1 cellular context compared by ENCODE assay signal in the genomic region with DNA sequence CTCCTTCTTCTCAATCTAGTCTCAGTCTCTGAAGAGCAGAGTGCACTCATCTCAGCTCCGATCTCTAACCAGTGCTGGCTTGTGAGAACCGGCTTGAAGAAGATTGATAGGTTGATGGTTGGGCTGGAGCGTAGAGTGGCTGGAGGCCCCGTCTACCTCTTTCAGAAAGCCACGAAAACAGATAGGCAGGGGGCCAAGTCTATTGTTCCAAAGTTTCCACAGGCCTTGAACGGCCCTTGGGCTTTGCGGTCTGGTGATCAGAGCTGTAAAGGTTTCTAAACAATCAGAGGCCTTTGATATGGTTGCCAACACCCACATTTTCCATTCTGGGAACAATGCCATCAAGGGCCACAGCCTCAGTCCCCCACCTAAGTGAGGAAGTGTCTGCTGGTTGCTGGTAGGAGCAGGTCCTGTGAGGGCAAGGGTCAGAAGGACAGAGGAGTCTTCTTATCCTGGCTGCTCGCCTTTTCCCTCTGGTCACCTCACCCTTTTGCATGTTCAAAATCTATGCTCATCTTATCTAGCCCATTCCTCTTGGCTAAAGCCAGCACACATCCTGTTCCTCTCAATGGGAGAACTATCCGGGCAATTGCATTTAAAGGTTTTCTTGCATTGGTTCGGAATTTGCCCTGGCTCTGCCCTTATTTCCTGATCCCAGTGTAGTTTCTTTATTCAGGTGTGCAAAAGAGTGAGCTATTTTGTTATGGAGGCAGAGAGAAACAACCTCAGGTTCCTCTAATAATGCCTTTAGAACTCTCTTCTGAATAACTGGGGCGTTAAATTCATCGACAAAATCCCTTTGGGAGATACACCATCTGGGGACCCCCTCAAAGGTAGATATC.
TF ChIP-seq lines count a peak whose summit lies in the region.

No MANE protein-coding gene starts in this region.

TF ChIP-seq in K562, 482 proteins besides CTCF, POLR2A, EP300 and RAD21 (continued from another document and continues in another):
- TF ChIP-seq, protein P1, sequence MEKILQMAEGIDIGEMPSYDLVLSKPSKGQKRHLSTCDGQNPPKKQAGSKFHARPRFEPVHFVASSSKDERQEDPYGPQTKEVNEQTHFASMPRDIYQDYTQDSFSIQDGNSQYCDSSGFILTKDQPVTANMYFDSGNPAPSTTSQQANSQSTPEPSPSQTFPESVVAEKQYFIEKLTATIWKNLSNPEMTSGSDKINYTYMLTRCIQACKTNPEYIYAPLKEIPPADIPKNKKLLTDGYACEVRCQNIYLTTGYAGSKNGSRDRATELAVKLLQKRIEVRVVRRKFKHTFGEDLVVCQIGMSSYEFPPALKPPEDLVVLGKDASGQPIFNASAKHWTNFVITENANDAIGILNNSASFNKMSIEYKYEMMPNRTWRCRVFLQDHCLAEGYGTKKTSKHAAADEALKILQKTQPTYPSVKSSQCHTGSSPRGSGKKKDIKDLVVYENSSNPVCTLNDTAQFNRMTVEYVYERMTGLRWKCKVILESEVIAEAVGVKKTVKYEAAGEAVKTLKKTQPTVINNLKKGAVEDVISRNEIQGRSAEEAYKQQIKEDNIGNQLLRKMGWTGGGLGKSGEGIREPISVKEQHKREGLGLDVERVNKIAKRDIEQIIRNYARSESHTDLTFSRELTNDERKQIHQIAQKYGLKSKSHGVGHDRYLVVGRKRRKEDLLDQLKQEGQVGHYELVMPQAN (IDR thresholded peaks at IDR 0.05; ENCODE audit: borderline replicate concordance), result no peak
- TF ChIP-seq IFI16 (CRISPR knock-in tag; IDR thresholded peaks at IDR 0.05) (no peak), SREBF1 (IDR thresholded peaks at IDR 0.05; ENCODE audit: borderline replicate concordance, low read depth, low read length) (no peak; the same call in 1 of the 2 replicates), ZNF436 (CRISPR knock-in tag; IDR thresholded peaks at IDR 0.05) (no peak), PTBP1 (IDR thresholded peaks at IDR 0.05; ENCODE audit: low read depth, low read length) (no peak), CREM (IDR thresholded peaks at IDR 0.05; ENCODE audit: low read depth) (peak; percentile 46), NCOA4 (IDR thresholded peaks at IDR 0.05; ENCODE audit: partially characterized antibody) (no peak), ZSCAN32 (CRISPR knock-in tag; IDR thresholded peaks at IDR 0.05) (no peak), RBM22 (IDR thresholded peaks at IDR 0.05; ENCODE audit: low read depth, low read length, poor library complexity, severe bottlenecking) (no peak), ZNF217 (CRISPR knock-in tag; IDR thresholded peaks at IDR 0.05) (no peak), MYBL2 (IDR thresholded peaks at IDR 0.05; ENCODE audit: low read depth) (no peak), MYBL2 (CRISPR knock-in tag; IDR thresholded peaks at IDR 0.05; ENCODE audit: borderline replicate concordance) (no peak), STAG1 (CRISPR knock-in tag; IDR thresholded peaks at IDR 0.05; ENCODE audit: borderline replicate concordance) (no peak), NCOA1 (IDR thresholded peaks at IDR 0.05; ENCODE audit: low read depth) (peak; percentile 83), HIVEP1 (CRISPR knock-in tag; IDR thresholded peaks at IDR 0.05) (no peak), DNMT1 (IDR thresholded peaks at IDR 0.05) (no peak), POLR2G (IDR thresholded peaks at IDR 0.05; ENCODE audit: low read depth, low read length) (no peak), FUS (optimal IDR thresholded peaks at IDR 0.05; ENCODE audit: low read depth, low read length) (no peak), FOXM1 (IDR thresholded peaks at IDR 0.05; ENCODE audit: low read depth) (peak; percentile 43; the same call in 1 of the 2 replicates), FOXM1 (CRISPR knock-in tag; IDR thresholded peaks at IDR 0.05; ENCODE audit: low read depth) (no peak), GABPB2 (CRISPR knock-in tag; conservative IDR thresholded peaks at IDR 0.05) (no peak), PML (IDR thresholded peaks at IDR 0.05; ENCODE audit: low read length) (peak; percentile 63; the same call in 1 of the 2 replicates), TCF7L2 (IDR thresholded peaks at IDR 0.05; ENCODE audit: low read depth, low read length) (peak; percentile 60; the same call in 1 of the 2 replicates), BRF1 (IDR thresholded peaks at IDR 0.05; ENCODE audit: borderline replicate concordance, extremely low read depth, insufficient read length) (no peak), KDM2B (CRISPR knock-in tag; IDR thresholded peaks at IDR 0.05) (no peak), ZC3H11A (IDR thresholded peaks at IDR 0.05; ENCODE audit: low read depth, low read length) (no peak), BRCA1 (IDR thresholded peaks at IDR 0.05) (no peak), BRCA1 (CRISPR knock-in tag; IDR thresholded peaks at IDR 0.05) (no peak), ILK (tag; IDR thresholded peaks at IDR 0.05; ENCODE audit: borderline replicate concordance, low read depth) (no peak), ZNF274 (IDR thresholded peaks at IDR 0.05; ENCODE audit: borderline replicate concordance, low read depth, low read length) (no peak), RBM14 (IDR thresholded peaks at IDR 0.05; ENCODE audit: borderline replicate concordance, insufficient read depth, low read depth, low read length) (no peak), ZFPM2 (CRISPR knock-in tag; IDR thresholded peaks at IDR 0.05) (no peak), GABPB1 (CRISPR knock-in tag; IDR thresholded peaks at IDR 0.05) (peak; percentile 32; the same call in 1 of the 2 replicates), ZNF77 (CRISPR knock-in tag; IDR thresholded peaks at IDR 0.05) (no peak), ATF1 (CRISPR knock-in tag; IDR thresholded peaks at IDR 0.05) (no peak), ATF1 (tag; IDR thresholded peaks at IDR 0.05) (peak; percentile 78), ZBTB8A (IDR thresholded peaks at IDR 0.05; ENCODE audit: partially characterized antibody) (no peak), SREBF2 (CRISPR knock-in tag; IDR thresholded peaks at IDR 0.05) (no peak), KDM5B (IDR thresholded peaks at IDR 0.05; ENCODE audit: insufficient replicate concordance, low read depth, low read length) (no peak), SMAD4 (CRISPR knock-in tag; conservative IDR thresholded peaks at IDR 0.05) (peak; percentile 97), POLR2AphosphoS5 (IDR thresholded peaks at IDR 0.05; ENCODE audit: control insufficient read depth, insufficient read depth, low read depth, low read length) (peak; percentile 53; the same call in 1 of the 2 replicates)
- TF ChIP-seq, protein P2, sequence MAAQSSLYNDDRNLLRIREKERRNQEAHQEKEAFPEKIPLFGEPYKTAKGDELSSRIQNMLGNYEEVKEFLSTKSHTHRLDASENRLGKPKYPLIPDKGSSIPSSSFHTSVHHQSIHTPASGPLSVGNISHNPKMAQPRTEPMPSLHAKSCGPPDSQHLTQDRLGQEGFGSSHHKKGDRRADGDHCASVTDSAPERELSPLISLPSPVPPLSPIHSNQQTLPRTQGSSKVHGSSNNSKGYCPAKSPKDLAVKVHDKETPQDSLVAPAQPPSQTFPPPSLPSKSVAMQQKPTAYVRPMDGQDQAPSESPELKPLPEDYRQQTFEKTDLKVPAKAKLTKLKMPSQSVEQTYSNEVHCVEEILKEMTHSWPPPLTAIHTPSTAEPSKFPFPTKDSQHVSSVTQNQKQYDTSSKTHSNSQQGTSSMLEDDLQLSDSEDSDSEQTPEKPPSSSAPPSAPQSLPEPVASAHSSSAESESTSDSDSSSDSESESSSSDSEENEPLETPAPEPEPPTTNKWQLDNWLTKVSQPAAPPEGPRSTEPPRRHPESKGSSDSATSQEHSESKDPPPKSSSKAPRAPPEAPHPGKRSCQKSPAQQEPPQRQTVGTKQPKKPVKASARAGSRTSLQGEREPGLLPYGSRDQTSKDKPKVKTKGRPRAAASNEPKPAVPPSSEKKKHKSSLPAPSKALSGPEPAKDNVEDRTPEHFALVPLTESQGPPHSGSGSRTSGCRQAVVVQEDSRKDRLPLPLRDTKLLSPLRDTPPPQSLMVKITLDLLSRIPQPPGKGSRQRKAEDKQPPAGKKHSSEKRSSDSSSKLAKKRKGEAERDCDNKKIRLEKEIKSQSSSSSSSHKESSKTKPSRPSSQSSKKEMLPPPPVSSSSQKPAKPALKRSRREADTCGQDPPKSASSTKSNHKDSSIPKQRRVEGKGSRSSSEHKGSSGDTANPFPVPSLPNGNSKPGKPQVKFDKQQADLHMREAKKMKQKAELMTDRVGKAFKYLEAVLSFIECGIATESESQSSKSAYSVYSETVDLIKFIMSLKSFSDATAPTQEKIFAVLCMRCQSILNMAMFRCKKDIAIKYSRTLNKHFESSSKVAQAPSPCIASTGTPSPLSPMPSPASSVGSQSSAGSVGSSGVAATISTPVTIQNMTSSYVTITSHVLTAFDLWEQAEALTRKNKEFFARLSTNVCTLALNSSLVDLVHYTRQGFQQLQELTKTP (IDR thresholded peaks at IDR 0.05; ENCODE audit: low read depth in 1 of 2, partially characterized antibody in 2 of 2), result peak; percentile 72
- TF ChIP-seq, protein P3, sequence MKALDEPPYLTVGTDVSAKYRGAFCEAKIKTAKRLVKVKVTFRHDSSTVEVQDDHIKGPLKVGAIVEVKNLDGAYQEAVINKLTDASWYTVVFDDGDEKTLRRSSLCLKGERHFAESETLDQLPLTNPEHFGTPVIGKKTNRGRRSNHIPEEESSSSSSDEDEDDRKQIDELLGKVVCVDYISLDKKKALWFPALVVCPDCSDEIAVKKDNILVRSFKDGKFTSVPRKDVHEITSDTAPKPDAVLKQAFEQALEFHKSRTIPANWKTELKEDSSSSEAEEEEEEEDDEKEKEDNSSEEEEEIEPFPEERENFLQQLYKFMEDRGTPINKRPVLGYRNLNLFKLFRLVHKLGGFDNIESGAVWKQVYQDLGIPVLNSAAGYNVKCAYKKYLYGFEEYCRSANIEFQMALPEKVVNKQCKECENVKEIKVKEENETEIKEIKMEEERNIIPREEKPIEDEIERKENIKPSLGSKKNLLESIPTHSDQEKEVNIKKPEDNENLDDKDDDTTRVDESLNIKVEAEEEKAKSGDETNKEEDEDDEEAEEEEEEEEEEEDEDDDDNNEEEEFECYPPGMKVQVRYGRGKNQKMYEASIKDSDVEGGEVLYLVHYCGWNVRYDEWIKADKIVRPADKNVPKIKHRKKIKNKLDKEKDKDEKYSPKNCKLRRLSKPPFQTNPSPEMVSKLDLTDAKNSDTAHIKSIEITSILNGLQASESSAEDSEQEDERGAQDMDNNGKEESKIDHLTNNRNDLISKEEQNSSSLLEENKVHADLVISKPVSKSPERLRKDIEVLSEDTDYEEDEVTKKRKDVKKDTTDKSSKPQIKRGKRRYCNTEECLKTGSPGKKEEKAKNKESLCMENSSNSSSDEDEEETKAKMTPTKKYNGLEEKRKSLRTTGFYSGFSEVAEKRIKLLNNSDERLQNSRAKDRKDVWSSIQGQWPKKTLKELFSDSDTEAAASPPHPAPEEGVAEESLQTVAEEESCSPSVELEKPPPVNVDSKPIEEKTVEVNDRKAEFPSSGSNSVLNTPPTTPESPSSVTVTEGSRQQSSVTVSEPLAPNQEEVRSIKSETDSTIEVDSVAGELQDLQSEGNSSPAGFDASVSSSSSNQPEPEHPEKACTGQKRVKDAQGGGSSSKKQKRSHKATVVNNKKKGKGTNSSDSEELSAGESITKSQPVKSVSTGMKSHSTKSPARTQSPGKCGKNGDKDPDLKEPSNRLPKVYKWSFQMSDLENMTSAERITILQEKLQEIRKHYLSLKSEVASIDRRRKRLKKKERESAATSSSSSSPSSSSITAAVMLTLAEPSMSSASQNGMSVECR (CRISPR knock-in tag; IDR thresholded peaks at IDR 0.05), result no peak
- TF ChIP-seq, protein P4, sequence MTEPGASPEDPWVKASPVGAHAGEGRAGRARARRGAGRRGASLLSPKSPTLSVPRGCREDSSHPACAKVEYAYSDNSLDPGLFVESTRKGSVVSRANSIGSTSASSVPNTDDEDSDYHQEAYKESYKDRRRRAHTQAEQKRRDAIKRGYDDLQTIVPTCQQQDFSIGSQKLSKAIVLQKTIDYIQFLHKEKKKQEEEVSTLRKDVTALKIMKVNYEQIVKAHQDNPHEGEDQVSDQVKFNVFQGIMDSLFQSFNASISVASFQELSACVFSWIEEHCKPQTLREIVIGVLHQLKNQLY (CRISPR knock-in tag; conservative IDR thresholded peaks at IDR 0.05), result no peak
- TF ChIP-seq, protein P5, sequence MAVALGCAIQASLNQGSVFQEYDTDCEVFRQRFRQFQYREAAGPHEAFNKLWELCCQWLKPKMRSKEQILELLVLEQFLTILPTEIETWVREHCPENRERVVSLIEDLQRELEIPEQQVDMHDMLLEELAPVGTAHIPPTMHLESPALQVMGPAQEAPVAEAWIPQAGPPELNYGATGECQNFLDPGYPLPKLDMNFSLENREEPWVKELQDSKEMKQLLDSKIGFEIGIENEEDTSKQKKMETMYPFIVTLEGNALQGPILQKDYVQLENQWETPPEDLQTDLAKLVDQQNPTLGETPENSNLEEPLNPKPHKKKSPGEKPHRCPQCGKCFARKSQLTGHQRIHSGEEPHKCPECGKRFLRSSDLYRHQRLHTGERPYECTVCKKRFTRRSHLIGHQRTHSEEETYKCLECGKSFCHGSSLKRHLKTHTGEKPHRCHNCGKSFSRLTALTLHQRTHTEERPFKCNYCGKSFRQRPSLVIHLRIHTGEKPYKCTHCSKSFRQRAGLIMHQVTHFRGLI (CRISPR knock-in tag; IDR thresholded peaks at IDR 0.05), result peak; percentile 85; the same call in 1 of the 2 replicates
- TF ChIP-seq, protein P6, sequence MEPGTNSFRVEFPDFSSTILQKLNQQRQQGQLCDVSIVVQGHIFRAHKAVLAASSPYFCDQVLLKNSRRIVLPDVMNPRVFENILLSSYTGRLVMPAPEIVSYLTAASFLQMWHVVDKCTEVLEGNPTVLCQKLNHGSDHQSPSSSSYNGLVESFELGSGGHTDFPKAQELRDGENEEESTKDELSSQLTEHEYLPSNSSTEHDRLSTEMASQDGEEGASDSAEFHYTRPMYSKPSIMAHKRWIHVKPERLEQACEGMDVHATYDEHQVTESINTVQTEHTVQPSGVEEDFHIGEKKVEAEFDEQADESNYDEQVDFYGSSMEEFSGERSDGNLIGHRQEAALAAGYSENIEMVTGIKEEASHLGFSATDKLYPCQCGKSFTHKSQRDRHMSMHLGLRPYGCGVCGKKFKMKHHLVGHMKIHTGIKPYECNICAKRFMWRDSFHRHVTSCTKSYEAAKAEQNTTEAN (CRISPR knock-in tag; IDR thresholded peaks at IDR 0.05), result no peak
